Comparison of ENCODE assay signal across 8 cellular contexts in genomic region chr14:22918809-22919600, GRCh38. TPM values are rescaled to one million over a fixed set of nuclear protein-coding genes. Genes with fewer than 3 reads are reported as not detected.
DNase-seq lines count a peak whose midpoint lies in the region; ATAC-seq and TF ChIP-seq lines count a peak whose summit lies in the region.

Gene RBM23 (minus strand): TSS chr14:22919149.

- under 1% methylated on average over 45 of the region's 45 CpGs for WGBS in hepatocyte (ENCODE audit: low lambda C conversion rate, missing lambda C conversion rate)

- H3K27ac ChIP-seq in hepatocyte, result peak within 1 kb of the TSS; percentile 95

- no peaks in the 10 kb centered on the region for H3K27me3 ChIP-seq in hepatocyte

- no peaks in the 10 kb centered on the region for H4K20me1 ChIP-seq in hepatocyte (ENCODE audit: insufficient read depth, poor library complexity, severe bottlenecking)

- peaks cover 7% of the 10 kb centered on the region for H3K4me1 ChIP-seq in hepatocyte (ENCODE audit: insufficient read depth)

- H2AFZ ChIP-seq in hepatocyte, result peak within 1 kb of the TSS; percentile 47

- peak within 1 kb of the TSS; percentile 76 for H3K4me3 ChIP-seq in hepatocyte

- H3K4me2 ChIP-seq in hepatocyte, result peak within 1 kb of the TSS; percentile 75

- H3K9me3 ChIP-seq in hepatocyte (ENCODE audit: low read depth), result no peaks in the 10 kb centered on the region

- no peak for TF ChIP-seq CTCF in hepatocyte (IDR thresholded peaks at IDR 0.05; ENCODE audit: poor library complexity)

- H3K36me3 ChIP-seq in hepatocyte (replicated peaks; ENCODE audit: insufficient read depth, low read depth), result no peaks in the 10 kb centered on the region

- H3K9me2 ChIP-seq in hepatocyte (replicated peaks; ENCODE audit: insufficient read depth), result no peaks in the 10 kb centered on the region

- H3K79me2 ChIP-seq in hepatocyte, result peaks cover 45% of the 10 kb centered on the region

- ATAC-seq in GM18508 (IDR thresholded peaks at IDR 0.05; ENCODE audit: insufficient read depth, unreplicated experiment) (peak; percentile 92), HG03025 (IDR thresholded peaks at IDR 0.05; ENCODE audit: low FRiP score, unreplicated experiment) (peak; percentile 85)

- DNase-seq in NCI-H2081 (lab: John Stamatoyannopoulos, UW) (peak; percentile 99 to 100), T1000 (lab: John Stamatoyannopoulos, UW) (peak; percentile 97), astrocyte of the hippocampus (ENCODE audit: low read depth, low spot score) (peak; percentile 100), hepatocyte (ENCODE audit: low spot score) (peak; percentile 100), renal cortical epithelial cell (ENCODE audit: low read depth) (peak; percentile 100), GF-D8 (lab: John Stamatoyannopoulos, UW) (no peak)

RNA-seq across cellular contexts. Expression of gene RBM23, which starts in this region (rescaled TPM):
- total RNA-seq in hepatocyte, result 236 and 749 TPM in 2 replicates
- 72.9 and 74.1 TPM in 2 replicates for polyA plus RNA-seq in hepatocyte
- total RNA-seq in renal cortical epithelial cell, result 127 and 148 TPM in 2 replicates
